24 cellular contexts compared by ENCODE assay signal in genomic region chr7:40531946-40532345, GRCh38.
"Had no signal": no experiment of that assay in that cellular context is flagged by ENCODE, and none has a peak within 500 bp of the region (broad histone marks: within the 10 kb centered on the region; RNA-seq: fewer than 3 reads in every experiment).

No MANE protein-coding gene starts in this region.

- H3K27me3 ChIP-seq: brain microvascular endothelial cell had no signal

- H3K4me3 ChIP-seq: coronary artery, dorsolateral prefrontal cortex had no signal

- DNase-seq: activated CD4-positive, alpha-beta memory T cell treated with anti-CD3 and anti-CD28 coated beads for 36 hours; activated CD4-positive, alpha-beta T cell treated with anti-CD3 and anti-CD28 coated beads for 36 hours; activated CD4-positive, alpha-beta T cell treated with anti-CD3 and anti-CD28 coated beads, Interleukin-2, amount 10 ng/mL, durations not matched to agents 24 days and 14 days; activated CD4-positive, CD25-positive, alpha-beta regulatory T cell; activated CD4-positive, CD25-positive, alpha-beta regulatory T cell treated with anti-CD3 and anti-CD28 coated beads, Interleukin-2, amount 50 U/mL, for 72 hours; activated CD8-positive, alpha-beta memory T cell treated with anti-CD3 and anti-CD28 coated beads, Interleukin-2, amount 10 ng/mL, durations not matched to agents 7 days and 5 days; activated CD8-positive, alpha-beta memory T cell treated with anti-CD3 and anti-CD28 coated beads, Interleukin-2, amount 50 U/mL, for 4 hours; activated CD8-positive, alpha-beta T cell treated with anti-CD3 and anti-CD28 coated beads, Interleukin-2, amount 10 ng/mL, durations not matched to agents 7 days and 5 days; activated gamma-delta T cell; activated naive CD4-positive, alpha-beta T cell; activated naive CD4-positive, alpha-beta T cell treated with anti-CD3 and anti-CD28 coated beads, Interleukin-2, amount 10 ng/mL, durations not matched to agents 7 days and 5 days; activated naive CD8-positive, alpha-beta T cell treated with anti-CD3 and anti-CD28 coated beads, Interleukin-2, amount 10 ng/mL, durations not matched to agents 7 days and 5 days; activated T-cell treated with anti-CD3 and anti-CD28 coated beads, Interleukin-2, amount 50 U/mL, for 1 hour; activated T-cell treated with anti-CD3 and anti-CD28 coated beads, Interleukin-2, amount 50 U/mL, for 72 hours; amniotic stem cell; anterior cingulate cortex; brain microvascular endothelial cell; dorsolateral prefrontal cortex; effector memory CD4-positive, alpha-beta T cell; endodermal cell; head of caudate nucleus; hippocampal formation; T-helper 2 cell had no signal

- H3K36me3 ChIP-seq: brain microvascular endothelial cell had no signal
